In genomic region chr11:536841-537621, GRCh38 we compare ENCODE assay signal across 7 cellular contexts. TPM values are rescaled to one million over a fixed set of nuclear protein-coding genes. Genes with fewer than 3 reads are reported as not detected.
DNase-seq lines count a peak whose midpoint lies in the region; ATAC-seq and TF ChIP-seq lines count a peak whose summit lies in the region.

A gene with protein sequence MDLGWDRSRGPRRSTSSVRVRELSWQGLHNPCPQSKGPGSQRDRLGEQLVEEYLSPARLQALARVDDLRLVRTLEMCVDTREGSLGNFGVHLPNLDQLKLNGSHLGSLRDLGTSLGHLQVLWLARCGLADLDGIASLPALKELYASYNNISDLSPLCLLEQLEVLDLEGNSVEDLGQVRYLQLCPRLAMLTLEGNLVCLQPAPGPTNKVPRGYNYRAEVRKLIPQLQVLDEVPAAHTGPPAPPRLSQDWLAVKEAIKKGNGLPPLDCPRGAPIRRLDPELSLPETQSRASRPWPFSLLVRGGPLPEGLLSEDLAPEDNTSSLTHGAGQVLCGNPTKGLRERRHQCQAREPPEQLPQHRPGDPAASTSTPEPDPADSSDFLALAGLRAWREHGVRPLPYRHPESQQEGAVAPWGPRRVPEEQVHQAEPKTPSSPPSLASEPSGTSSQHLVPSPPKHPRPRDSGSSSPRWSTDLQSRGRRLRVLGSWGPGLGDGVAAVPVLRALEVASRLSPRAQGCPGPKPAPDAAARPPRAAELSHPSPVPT (plus strand): TSS chr11:537527. CDS start chr11:540685, 3,158 bp downstream.

- peak within 1 kb of the TSS; percentile 81 for H3K27ac Mint-ChIP-seq in activated CD4-positive, alpha-beta T cell treated with anti-CD3 and anti-CD28 coated beads for 36 hours

- no peaks in the 10 kb centered on the region for H3K27me3 ChIP-seq in colonic mucosa
- H3K27me3 ChIP-seq in liver (ENCODE audit: control insufficient read depth in 4 of 4, insufficient read depth in 4 of 4, low read length in 3 of 4) = no peaks in the 10 kb centered on the region

- H3K9me3 ChIP-seq in colonic mucosa (no peaks in the 10 kb centered on the region), liver (ENCODE audit: control insufficient read depth in 4 of 4, low read length in 3 of 4) (no peaks in the 10 kb centered on the region)

- CTCF ChIA-PET in activated CD4-positive, alpha-beta T cell treated with anti-CD3 and anti-CD28 coated beads for 36 hours (lab: Charles Lee) = interaction anchor here (1.2 to 1.4 kb wide), 3 partner anchors 9 to 88 kb away, joined by 3 to 7 read pairs (median 5); no protein-coding TSS in a partner anchor

- intact Hi-C loops in activated CD4-positive, alpha-beta T cell treated with anti-CD3 and anti-CD28 coated beads for 36 hours (cut with DNase I, micrococcal nuclease) = loop anchor here in 1 of 2 experiments (1.0 to 5.0 kb wide), 2 partner anchors 18 to 185 kb away; no protein-coding TSS in a partner anchor
- intact Hi-C loops in colonic mucosa (cut with DNase I) = no loop called here

- H3K4me1 ChIP-seq in colonic mucosa (peaks cover 11% of the 10 kb centered on the region), liver (ENCODE audit: control insufficient read depth in 4 of 4, insufficient read depth in 4 of 4, low read length in 3 of 4) (peaks cover 8 to 34% (median 26%) of the 10 kb centered on the region in 4 donors)

- TF ChIP-seq CTCF in colonic mucosa (IDR thresholded peaks at IDR 0.05) (no peak), liver (IDR thresholded peaks at IDR 0.05; ENCODE audit: low read depth, low read length, missing input control) (no peak)

- H3K27me3 Mint-ChIP-seq in activated CD4-positive, alpha-beta T cell treated with anti-CD3 and anti-CD28 coated beads for 36 hours = no peaks in the 10 kb centered on the region

- H3K4me3 ChIP-seq in colonic mucosa = peak within 1 kb of the TSS; percentile 80
- H3K4me3 ChIP-seq in liver (ENCODE audit: low read depth in 1 of 3, low read length in 3 of 3) = peak within 1 kb of the TSS in 1 of 3 donors; percentile 37

- POLR2A ChIA-PET in activated CD4-positive, alpha-beta T cell treated with anti-CD3 and anti-CD28 coated beads for 36 hours (lab: Charles Lee) = interaction anchor here (1.1 kb wide), 1 partner anchor 330 kb away, joined by 4 read pairs; the partner anchor contains the start of genes BET1L and RIC8A

- no peak for TF ChIP-seq RAD21 in liver (IDR thresholded peaks at IDR 0.05)

- H3K4me3 Mint-ChIP-seq in activated CD4-positive, alpha-beta T cell treated with anti-CD3 and anti-CD28 coated beads for 36 hours = peak within 1 kb of the TSS; percentile 79

- H3K9ac ChIP-seq in colonic mucosa (ENCODE audit: low read depth in 2 of 2, low read length in 2 of 2) (peak within 1 kb of the TSS; percentile 35 to 66), liver (ENCODE audit: low read depth in 1 of 2, low read length in 2 of 2) (no peak within 1 kb of the TSS)

- H3K36me3 Mint-ChIP-seq in activated CD4-positive, alpha-beta T cell treated with anti-CD3 and anti-CD28 coated beads for 36 hours (ENCODE audit: low read depth) = peaks cover under 1% of the 10 kb centered on the region

- H3K9me3 Mint-ChIP-seq in activated CD4-positive, alpha-beta T cell treated with anti-CD3 and anti-CD28 coated beads for 36 hours (ENCODE audit: low read depth) = no peaks in the 10 kb centered on the region

- H3K27ac ChIP-seq in colonic mucosa = peak within 1 kb of the TSS; percentile 85
- H3K27ac ChIP-seq in liver (ENCODE audit: low read depth in 1 of 2, low read length in 2 of 2) = peak within 1 kb of the TSS; percentile 4 to 38

- H3K36me3 ChIP-seq in colonic mucosa (peaks cover 8% of the 10 kb centered on the region), liver (ENCODE audit: control insufficient read depth in 4 of 4, insufficient read depth in 3 of 4, low read depth in 1 of 4, low read length in 3 of 4) (peaks cover 0 to 9% (median 5%) of the 10 kb centered on the region in 4 donors)

- DNase-seq in NCI-H2171 (lab: John Stamatoyannopoulos, UW) (peak; percentile 70), colonic mucosa (peak; percentile 94)
- peak; percentile 91 for DNase-seq in activated CD4-positive, alpha-beta T cell treated with anti-CD3 and anti-CD28 coated beads for 36 hours
- DNase-seq in stimulated activated CD4-positive, alpha-beta T cell treated with anti-CD3 and anti-CD28 coated beads, TNF-alpha, amount 100 ng/mL, for 24 hours (ENCODE audit: low read depth in 3 of 3) = peak; percentile 72 to 90 (median 78)

- ATAC-seq in GM18517 (IDR thresholded peaks at IDR 0.05; ENCODE audit: unreplicated experiment) (peak; percentile 58), HG02981 (IDR thresholded peaks at IDR 0.05; ENCODE audit: unreplicated experiment) (peak; percentile 51)
- peak; percentile 17 for ATAC-seq in activated CD4-positive, alpha-beta T cell treated with anti-CD3 and anti-CD28 coated beads for 36 hours

- WGBS in liver = 4% methylated on average over 93 of the region's 93 CpGs

- peaks cover 17% of the 10 kb centered on the region for H3K4me1 Mint-ChIP-seq in activated CD4-positive, alpha-beta T cell treated with anti-CD3 and anti-CD28 coated beads for 36 hours

TF ChIP-seq in liver, 16 proteins besides CTCF, POLR2A, EP300 and RAD21:
- no peak for TF ChIP-seq MAX (IDR thresholded peaks at IDR 0.05)
- peak in 1 of 2 donors; percentile 17 for TF ChIP-seq GABPA (IDR thresholded peaks at IDR 0.05 in 1 of 2, conservative IDR thresholded peaks at IDR 0.05 in 1 of 2)

RNA-seq across cellular contexts. Expression of the gene that starts here (rescaled TPM):
- under 1 TPM; 0.96 to 0.98 TPM for total RNA-seq in activated CD4-positive, alpha-beta T cell treated with anti-CD3 and anti-CD28 coated beads for 36 hours
- 1 to 10 TPM; 2.8 to 3.2 TPM for total RNA-seq in colonic mucosa
- under 1 TPM; 0.17 to 0.23 TPM for total RNA-seq in liver
- polyA plus RNA-seq in liver = under 1 TPM; 0.08 to 0.46 TPM

Comparison
In these comparisons a context has a peak if more than half of its experiments do, and no peak if none do; other contexts are left out.
1. Peak in DNase-seq and ATAC-seq in activated CD4-positive, alpha-beta T cell treated with anti-CD3 and anti-CD28 coated beads for 36 hours; RNA of the gene not detected or under 1 TPM.
2. H3K9ac ChIP-seq: peak in colonic mucosa (2 of 2); none in liver (0 of 2).
3. Peak in every context shown above with its lines, with median percentiles within 50 percentile points of each other: ATAC-seq and DNase-seq.